In the genomic region with DNA sequence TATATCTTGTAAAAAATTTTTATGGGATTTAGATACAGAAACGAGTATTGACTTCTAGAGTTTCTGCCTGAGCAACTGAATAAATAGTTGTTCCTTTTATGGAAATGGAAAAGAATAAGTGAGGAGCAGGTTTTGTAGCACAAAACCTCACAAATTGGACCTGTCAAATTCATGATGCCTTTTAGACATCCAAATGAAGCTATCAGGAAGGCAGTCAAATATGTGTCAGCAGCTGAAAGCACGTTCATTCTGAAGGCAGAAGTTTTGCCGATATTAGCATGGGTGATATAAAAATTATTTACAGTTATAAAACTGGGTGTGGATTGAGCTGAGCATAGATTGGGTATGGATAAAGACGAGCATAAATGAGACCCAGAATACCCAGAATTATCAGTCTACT, we compare ENCODE assay signal across 6 cellular contexts.
"Had no signal": no experiment of that assay in that cellular context is flagged by ENCODE, and none has a peak within 500 bp of the region (broad histone marks: within the 10 kb centered on the region; RNA-seq: fewer than 3 reads in every experiment).

No MANE protein-coding gene starts in this region.

- DNase-seq: IMR-90, KBM-7, KG1 had no signal

- H3K4me3 ChIP-seq: K562 had no signal

- ATAC-seq: HepG2, K562 had no signal

- H3K27ac ChIP-seq: HL-60 had no signal
